8 cellular contexts compared by ENCODE assay signal in genomic region chrY:13704039-13704930, GRCh38. TPM values are rescaled to one million over a fixed set of nuclear protein-coding genes. Genes with fewer than 3 reads are reported as not detected.
DNase-seq lines count a peak whose midpoint lies in the region; ATAC-seq and TF ChIP-seq lines count a peak whose summit lies in the region.

No MANE protein-coding gene starts in this region.

- H3T11ph ChIP-seq in H9 (ENCODE audit: low read length): no peak overlapping the region

- H3K27me3 Mint-ChIP-seq in natural killer cell treated with Interleukin-12 subunit alpha and Interleukin-12 subunit beta and Interleukin-15 and Interleukin-18, amount 100 ng/mL, for 72 hours: no peaks in the 10 kb centered on the region
- H3K27me3 Mint-ChIP-seq in H9 (ENCODE audit: low read depth): no peaks in the 10 kb centered on the region

- no peak overlapping the region for H3K4me2 ChIP-seq in H9 (ENCODE audit: insufficient read depth, insufficient read length, low read length)

- H3K79me1 ChIP-seq in H9 (ENCODE audit: insufficient read depth, low read depth, low read length, poor library complexity, severe bottlenecking): no peaks in the 10 kb centered on the region

- peak overlapping the region; percentile 86 for H3K4me3 Mint-ChIP-seq in natural killer cell treated with Interleukin-12 subunit alpha and Interleukin-12 subunit beta and Interleukin-15 and Interleukin-18, amount 100 ng/mL, for 72 hours
- no peak overlapping the region for H3K4me3 Mint-ChIP-seq in H9

- WGBS in H9 (ENCODE audit: extremely low coverage, insufficient read length, low lambda C conversion rate): no CpG with 5 or more reads among the region's 32 CpGs

- H3K9me3 Mint-ChIP-seq in natural killer cell treated with Interleukin-12 subunit alpha and Interleukin-12 subunit beta and Interleukin-15 and Interleukin-18, amount 100 ng/mL, for 72 hours: no peaks in the 10 kb centered on the region
- H3K9me3 Mint-ChIP-seq in H9: no peaks in the 10 kb centered on the region

- no peaks in the 10 kb centered on the region for H4K20me1 ChIP-seq in H9 (ENCODE audit: control insufficient read depth, insufficient read depth, insufficient read length)

- H3K27ac Mint-ChIP-seq in natural killer cell treated with Interleukin-12 subunit alpha and Interleukin-12 subunit beta and Interleukin-15 and Interleukin-18, amount 100 ng/mL, for 72 hours: peak overlapping the region in 1 of 2 donors; percentile 93
- H3K27ac Mint-ChIP-seq in H9: no peak overlapping the region

- in situ Hi-C loops in G401 (cut with HindIII; ENCODE audit: low sequenced_read_pairs): no loop called here

- H3K9ac ChIP-seq in duodenal mucosa (ENCODE audit: low read depth in 1 of 2, low read length in 2 of 2) (peak overlapping the region; percentile 69 to 71), H9 (ENCODE audit: extremely low read depth, insufficient read length, low read length) (no peak overlapping the region)

- H4K91ac ChIP-seq in H9 (ENCODE audit: insufficient read length, low read depth, low read length): no peak overlapping the region

- no peak overlapping the region for H2BK20ac ChIP-seq in H9 (ENCODE audit: low read depth, low read length, poor library complexity, severe bottlenecking)

- H3K14ac ChIP-seq in H9 (ENCODE audit: insufficient read depth, low read length): no peak overlapping the region

- DNase-seq in G401 (ENCODE audit: low spot score) (peak; percentile 58), NCI-H2107 treated with DMSO at 0.1 percent for 48 hours (lab: John Stamatoyannopoulos, UW; ENCODE audit: unreplicated experiment) (peak; percentile 25), H9 (no peak), NCI-H1105 treated with DMSO at 0.1 percent for 48 hours (lab: John Stamatoyannopoulos, UW) (no peak)
- DNase-seq in natural killer cell treated with Interleukin-12 subunit alpha and Interleukin-12 subunit beta and Interleukin-15 and Interleukin-18, amount 100 ng/mL, for 72 hours (ENCODE audit: low spot score): no peak

- no peaks in the 10 kb centered on the region for H3K9me3 ChIP-seq in duodenal mucosa (ENCODE audit: control insufficient read depth in 1 of 2, low read length in 2 of 2)
- H3K9me3 ChIP-seq in H9 (ENCODE audit: control insufficient read depth, low read depth, low read length): no peaks in the 10 kb centered on the region

- H3K36me3 Mint-ChIP-seq in natural killer cell treated with Interleukin-12 subunit alpha and Interleukin-12 subunit beta and Interleukin-15 and Interleukin-18, amount 100 ng/mL, for 72 hours: no peaks in the 10 kb centered on the region
- no peaks in the 10 kb centered on the region for H3K36me3 Mint-ChIP-seq in H9 (ENCODE audit: insufficient read depth in 1 of 3, low read depth in 3 of 3)

- H4K5ac ChIP-seq in H9 (ENCODE audit: insufficient read length, low read depth, low read length): no peak overlapping the region

- H2AFZ ChIP-seq in H9 (ENCODE audit: low read length): no peak overlapping the region

- H2BK120ac ChIP-seq in H9 (ENCODE audit: low read depth, low read length, poor library complexity, severe bottlenecking): no peak overlapping the region

- no peak overlapping the region for H3K4ac ChIP-seq in H9 (ENCODE audit: low read depth, low read length)

- no peak overlapping the region for H2AK5ac ChIP-seq in H9 (ENCODE audit: insufficient read length, low read length)

- no peaks in the 10 kb centered on the region for H3K79me2 ChIP-seq in H9 (ENCODE audit: insufficient read depth, low read length)

- no peak overlapping the region for H2BK15ac ChIP-seq in H9 (ENCODE audit: low read depth, low read length)

- H2BK12ac ChIP-seq in H9 (ENCODE audit: insufficient read length, low read depth, low read length): no peak overlapping the region

- H3K23ac ChIP-seq in H9 (ENCODE audit: insufficient read length, low read depth, low read length): no peak overlapping the region

- H3K4me1 Mint-ChIP-seq in natural killer cell treated with Interleukin-12 subunit alpha and Interleukin-12 subunit beta and Interleukin-15 and Interleukin-18, amount 100 ng/mL, for 72 hours (ENCODE audit: low read depth in 2 of 2): peaks cover 0 to 5% of the 10 kb centered on the region in 2 donors
- H3K4me1 Mint-ChIP-seq in H9: no peaks in the 10 kb centered on the region

- H3K4me1 ChIP-seq in duodenal mucosa (ENCODE audit: control insufficient read depth in 1 of 2, insufficient read depth in 2 of 2, low read length in 2 of 2) (no peaks in the 10 kb centered on the region), H9 (ENCODE audit: insufficient read depth, low read length) (no peaks in the 10 kb centered on the region)

- H3K27me3 ChIP-seq in duodenal mucosa (ENCODE audit: control insufficient read depth in 1 of 2, insufficient read depth in 2 of 2, low read length in 2 of 2): no peaks in the 10 kb centered on the region
- no peaks in the 10 kb centered on the region for H3K27me3 ChIP-seq in H9 (ENCODE audit: insufficient read depth, low read length)

- no peak overlapping the region for H4K8ac ChIP-seq in H9 (replicated peaks; ENCODE audit: insufficient read length, low read depth, low read length)

- peak overlapping the region; percentile 70 to 80 for H3K4me3 ChIP-seq in duodenal mucosa (ENCODE audit: low read depth in 1 of 2, low read length in 2 of 2)

- H3K27ac ChIP-seq in duodenal mucosa (ENCODE audit: low read depth, low read length) (peak overlapping the region; percentile 77), H9 (ENCODE audit: insufficient read length, low read depth, low read length) (no peak overlapping the region)

- H3K36me3 ChIP-seq in duodenal mucosa (ENCODE audit: control insufficient read depth in 1 of 2, insufficient read depth in 2 of 2, low read length in 2 of 2): no peaks in the 10 kb centered on the region

- peak in 1 of 2 donors; percentile 45 for ATAC-seq in natural killer cell treated with Interleukin-12 subunit alpha and Interleukin-12 subunit beta and Interleukin-15 and Interleukin-18, amount 100 ng/mL, for 72 hours
- ATAC-seq in GM18867 (IDR thresholded peaks at IDR 0.05; ENCODE audit: unreplicated experiment) (no peak), GM21717 (IDR thresholded peaks at IDR 0.05; ENCODE audit: unreplicated experiment) (no peak)

- H3K56ac ChIP-seq in H9 (ENCODE audit: insufficient read length, low read depth, low read length): no peak overlapping the region

- no peak for TF ChIP-seq CTCF in H9 (conservative IDR thresholded peaks at IDR 0.05)

- H3K23me2 ChIP-seq in H9 (ENCODE audit: insufficient read length, low read depth, low read length, poor library complexity, severe bottlenecking): no peaks in the 10 kb centered on the region

- H3K18ac ChIP-seq in H9 (ENCODE audit: insufficient read length, low read depth, low read length): no peak overlapping the region

- H2BK5ac ChIP-seq in H9 (ENCODE audit: insufficient read length, low read length): no peak overlapping the region

RNA-seq across cellular contexts. Expression of gene TMSB4Y, which starts 0.6 kb away (rescaled TPM):
- total RNA-seq in G401 (2014; rRNA removed; shearing (Covaris generic)): 2.7 TPM in 2 replicates
- total RNA-seq in natural killer cell treated with Interleukin-12 subunit alpha and Interleukin-12 subunit beta and Interleukin-15 and Interleukin-18, amount 100 ng/mL, for 72 hours: under 1 TPM in 1 of 2 donors, not detected in 1; 0.95 TPM
- total RNA-seq in H9 (2021): not detected in 2 replicates

Comparison
In these comparisons a context has a peak if more than half of its experiments do, and no peak if none do; other contexts are left out.
1. DNase-seq: peak in G401 (single experiment) and NCI-H2107 treated with DMSO at 0.1 percent for 48 hours (single experiment); none in natural killer cell treated with Interleukin-12 subunit alpha and Interleukin-12 subunit beta and Interleukin-15 and Interleukin-18, amount 100 ng/mL, for 72 hours (single experiment), H9 (single experiment) and NCI-H1105 treated with DMSO at 0.1 percent for 48 hours (single experiment).